33 cellular contexts compared by ENCODE assay signal in the genomic region with DNA sequence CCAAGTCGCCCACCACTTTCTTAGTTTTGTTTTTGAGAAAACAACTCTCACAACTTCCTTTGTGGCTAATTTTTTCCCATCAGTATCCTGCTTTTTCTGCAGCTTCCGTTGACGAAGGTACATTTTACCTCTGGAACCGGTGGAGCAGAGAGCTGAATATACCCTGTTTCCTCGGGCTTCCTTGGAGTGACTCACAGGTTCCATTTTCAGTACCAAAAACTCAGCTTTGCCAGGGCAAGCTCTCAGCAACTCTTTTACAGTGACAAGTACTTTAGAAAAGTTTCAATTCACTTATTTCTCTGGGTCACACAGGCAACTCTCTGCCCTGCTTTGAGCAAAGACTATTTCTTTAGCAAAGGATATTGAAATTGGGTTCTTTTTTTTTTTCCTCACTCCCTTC.
A peak's percentile ranks its signal among the peaks of the same experiment; 100 is the strongest.
DNase-seq lines count a peak whose midpoint lies in the region; ATAC-seq and TF ChIP-seq lines count a peak whose summit lies in the region.
"Had no signal": no experiment of that assay in that cellular context is flagged by ENCODE, and none has a peak within 500 bp of the region (broad histone marks: within the 10 kb centered on the region; RNA-seq: fewer than 3 reads in every experiment).

No MANE protein-coding gene starts in this region.

- no peaks in the 10 kb centered on the region for H3K9me3 Mint-ChIP-seq in activated T-cell treated with anti-CD3 and anti-CD28 coated beads, Interleukin-2, amount 50 U/mL, for 72 hours
- H3K9me3 Mint-ChIP-seq: immature natural killer cell, nephron had no signal

- intact Hi-C loops in uterus (cut with DNase I; ENCODE audit: low total_unique reads), result no loop called here

- no peaks in the 10 kb centered on the region for H3K9me3 ChIP-seq in adipocyte (ENCODE audit: control insufficient read depth, low read length)
- H3K9me3 ChIP-seq in uterus, result no peaks in the 10 kb centered on the region
- H3K9me3 ChIP-seq: HAP-1, ovary had no signal

- TF ChIP-seq CTCF in foreskin keratinocyte (conservative IDR thresholded peaks at IDR 0.05), result no peak
- no peak for TF ChIP-seq CTCF in uterus (IDR thresholded peaks at IDR 0.05)

- peaks cover 5% of the 10 kb centered on the region for H3K4me1 Mint-ChIP-seq in activated T-cell treated with anti-CD3 and anti-CD28 coated beads, Interleukin-2, amount 50 U/mL, for 72 hours (ENCODE audit: low read depth)

- peak overlapping the region; percentile 16 for H3K27ac Mint-ChIP-seq in activated T-cell treated with anti-CD3 and anti-CD28 coated beads, Interleukin-2, amount 50 U/mL, for 72 hours
- H3K27ac Mint-ChIP-seq: activated naive CD8-positive, alpha-beta T cell treated with anti-CD3 and anti-CD28 coated beads for 36 hours; immature natural killer cell; nephron had no signal

- no peaks in the 10 kb centered on the region for H3K36me3 ChIP-seq in adipocyte (ENCODE audit: control insufficient read depth, insufficient read depth, low read length, severe bottlenecking)
- H3K36me3 ChIP-seq in uterus, result no peaks in the 10 kb centered on the region
- H3K36me3 ChIP-seq: HAP-1, ovary, tibial artery had no signal

- no peak for DNase-seq in activated T-cell treated with anti-CD3 and anti-CD28 coated beads, Interleukin-2, amount 50 U/mL, for 72 hours
- DNase-seq in activated T-cell treated with anti-CD3 and anti-CD28 coated beads, Interleukin-2, amount 50 U/mL, for 1 hour, result no peak
- DNase-seq in adipocyte (ENCODE audit: low read depth) (peak; percentile 8), foreskin keratinocyte (no peak), uterus (peak in 1 of 2 donors; percentile 32)
- DNase-seq in stimulated activated CD4-positive, alpha-beta T cell treated with anti-CD3 and anti-CD28 coated beads, Interleukin-4, amount 100 ng/mL, for 4 hours, result no peak
- DNase-seq: activated CD4-positive, alpha-beta T cell treated with anti-CD3 and anti-CD28 coated beads, Interleukin-2, amount 50 U/mL, for 4 hours; activated CD4-positive, CD25-positive, alpha-beta regulatory T cell; activated CD8-positive, alpha-beta memory T cell treated with anti-CD3 and anti-CD28 coated beads, Interleukin-2, amount 50 U/mL, for 48 hours; activated effector memory CD4-positive, alpha-beta T cell treated with Interleukin-2 at 50 U/mL for 16 hours; activated naive CD8-positive, alpha-beta T cell treated with anti-CD3 and anti-CD28 coated beads for 36 hours; AML-193; cerebellar nuclear complex; COR-L47; DND-41; immature natural killer cell; left ventricle myocardium inferior; MM.1S; NCI-H1436; NCI-H2107; NCI-H446 treated with DMSO at 0.1 percent for 48 hours; ovary; stimulated activated CD4-positive, alpha-beta T cell treated with anti-CD3 and anti-CD28 coated beads, Interleukin-2, amount 100 ng/mL, for 48 hours; stimulated activated naive CD4-positive, alpha-beta T cell; tibial artery had no signal

- no peaks in the 10 kb centered on the region for H3K27me3 Mint-ChIP-seq in activated T-cell treated with anti-CD3 and anti-CD28 coated beads, Interleukin-2, amount 50 U/mL, for 72 hours (ENCODE audit: low read depth)
- H3K27me3 Mint-ChIP-seq: activated naive CD8-positive, alpha-beta T cell treated with anti-CD3 and anti-CD28 coated beads for 36 hours had no signal

- no peak for TF ChIP-seq POLR2A in uterus (IDR thresholded peaks at IDR 0.05)

- H3K27ac ChIP-seq in foreskin keratinocyte, result peak overlapping the region; percentile 26
- peak overlapping the region; percentile 48 to 68 for H3K27ac ChIP-seq in uterus
- H3K27ac ChIP-seq: 22Rv1, epithelial cell of prostate, hepatocyte, left ventricle myocardium inferior, ovary, tibial artery had no signal

- no peaks in the 10 kb centered on the region for H3K4me1 ChIP-seq in adipocyte (ENCODE audit: control insufficient read depth, insufficient read depth, low read length)
- H3K4me1 ChIP-seq in foreskin keratinocyte, result peaks cover 7% of the 10 kb centered on the region
- no peaks in the 10 kb centered on the region for H3K4me1 ChIP-seq in uterus
- H3K4me1 ChIP-seq: HAP-1, tibial artery had no signal

- H3K4me3 Mint-ChIP-seq in activated T-cell treated with anti-CD3 and anti-CD28 coated beads, Interleukin-2, amount 50 U/mL, for 72 hours, result no peak overlapping the region
- H3K4me3 Mint-ChIP-seq: activated naive CD8-positive, alpha-beta T cell treated with anti-CD3 and anti-CD28 coated beads for 36 hours; immature natural killer cell; nephron had no signal

- no peak overlapping the region for H3K4me3 ChIP-seq in adipocyte (ENCODE audit: low read length)
- no peak overlapping the region for H3K4me3 ChIP-seq in uterus
- H3K4me3 ChIP-seq: HAP-1, hepatocyte, left ventricle myocardium inferior, ovary, tibial artery had no signal

- peaks cover under 1 to 6% of the 10 kb centered on the region in 2 donors for H3K36me3 Mint-ChIP-seq in activated T-cell treated with anti-CD3 and anti-CD28 coated beads, Interleukin-2, amount 50 U/mL, for 72 hours (ENCODE audit: insufficient read depth in 2 of 2)

- H3K27me3 ChIP-seq in adipocyte (replicated peaks; ENCODE audit: control insufficient read depth, insufficient read depth, low read length) (no peaks in the 10 kb centered on the region), foreskin keratinocyte (no peaks in the 10 kb centered on the region), uterus (no peaks in the 10 kb centered on the region)
- H3K27me3 ChIP-seq: hepatocyte, ovary, tibial artery had no signal

- no peak for ATAC-seq in activated T-cell treated with anti-CD3 and anti-CD28 coated beads, Interleukin-2, amount 50 U/mL, for 72 hours (replicated peaks in 1 of 2)
- ATAC-seq in foreskin keratinocyte (peak; percentile 73), HG02885 (IDR thresholded peaks at IDR 0.05; ENCODE audit: poor library complexity, unreplicated experiment) (no peak), HG03342 (IDR thresholded peaks at IDR 0.05; ENCODE audit: unreplicated experiment) (no peak)
- ATAC-seq: Right ventricle myocardium inferior had no signal

- H3K9ac ChIP-seq in adipocyte (ENCODE audit: low read length), result no peak overlapping the region
